ENCODE assay signal across 14 cellular contexts in genomic region chr11:73137262-73137941, GRCh38. TPM values are rescaled to one million over a fixed set of nuclear protein-coding genes. Genes with fewer than 3 reads are reported as not detected.
DNase-seq lines count a peak whose midpoint lies in the region; ATAC-seq and TF ChIP-seq lines count a peak whose summit lies in the region.
"Had no signal": no experiment of that assay in that cellular context is flagged by ENCODE, and none has a peak within 500 bp of the region (broad histone marks: within the 10 kb centered on the region; RNA-seq: fewer than 3 reads in every experiment).

No MANE protein-coding gene starts in this region.

- peaks cover 16% of the 10 kb centered on the region for H3K4me1 ChIP-seq in GM23338 (ENCODE audit: insufficient read depth)

- no peak for ATAC-seq in stimulated activated naive CD8-positive, alpha-beta T cell treated with anti-CD3 and anti-CD28 coated beads, Interleukin-15, amount 100 ng/mL, for 72 hours
- ATAC-seq in GM23338 (no peak), HG02759 (IDR thresholded peaks at IDR 0.05; ENCODE audit: unreplicated experiment) (no peak), WTC11 (no peak)
- ATAC-seq: heart left ventricle had no signal

- H2AFZ ChIP-seq in GM23338 = no peak overlapping the region

- DNase-seq in stimulated activated naive CD8-positive, alpha-beta T cell treated with anti-CD3 and anti-CD28 coated beads, Interleukin-15, amount 100 ng/mL, for 72 hours = no peak
- DNase-seq in NOMO-1 (lab: John Stamatoyannopoulos, UW; ENCODE audit: unreplicated experiment in 2 of 2) (peak; percentile 21 to 32), GM23338 (ENCODE audit: low spot score) (no peak), WTC11 (ENCODE audit: low spot score) (no peak), DMS114 treated with DMSO at 0.1 percent for 48 hours (lab: John Stamatoyannopoulos, UW; ENCODE audit: unreplicated experiment) (no peak)
- DNase-seq: activated T-cell treated with anti-CD3 and anti-CD28 coated beads for 4 hours, heart left ventricle, NCI-H2227 treated with DMSO at 0.1 percent for 48 hours, nucleus accumbens had no signal

- H3K9me2 ChIP-seq in GM23338 (ENCODE audit: insufficient read depth) = no peaks in the 10 kb centered on the region

- H3K9me3 Mint-ChIP-seq in stimulated activated naive CD8-positive, alpha-beta T cell treated with anti-CD3 and anti-CD28 coated beads, Interleukin-15, Interleukin-2, amounts not matched to agents 100 ng/mL and 50 ng/mL, for 24 hours = no peaks in the 10 kb centered on the region
- H3K9me3 Mint-ChIP-seq in stimulated activated naive CD8-positive, alpha-beta T cell treated with anti-CD3 and anti-CD28 coated beads, Interleukin-15, amount 100 ng/mL, for 72 hours = no peaks in the 10 kb centered on the region
- peaks cover 0 to 2% (median 0%) of the 10 kb centered on the region in 5 experiments for H3K9me3 Mint-ChIP-seq in brain
- no peaks in the 10 kb centered on the region; the same call in 2 of the 3 replicates for H3K9me3 Mint-ChIP-seq in GM23338
- H3K9me3 Mint-ChIP-seq in WTC11 = no peaks in the 10 kb centered on the region

- no peak overlapping the region for H3K4me2 ChIP-seq in GM23338
- H3K4me2 ChIP-seq: smooth muscle cell had no signal

- CTCF ChIA-PET in WTC11 (lab: Charles Lee) = interaction anchor here (0.6 to 2.1 kb wide), 3 partner anchors 20 to 107 kb away, joined by 3 to 8 read pairs (median 5); no protein-coding TSS in a partner anchor

- H3K27me3 Mint-ChIP-seq in stimulated activated naive CD8-positive, alpha-beta T cell treated with anti-CD3 and anti-CD28 coated beads, Interleukin-15, Interleukin-2, amounts not matched to agents 100 ng/mL and 50 ng/mL, for 24 hours = no peaks in the 10 kb centered on the region
- H3K27me3 Mint-ChIP-seq in stimulated activated naive CD8-positive, alpha-beta T cell treated with anti-CD3 and anti-CD28 coated beads, Interleukin-15, amount 100 ng/mL, for 72 hours = no peaks in the 10 kb centered on the region
- H3K27me3 Mint-ChIP-seq in brain (peaks cover 13% of the 10 kb centered on the region), GM23338 (ENCODE audit: insufficient read depth, low read depth, poor library complexity) (peaks cover 18% of the 10 kb centered on the region), WTC11 (ENCODE audit: low read depth) (peaks cover 16% of the 10 kb centered on the region)

- H3K27me3 ChIP-seq in GM23338 (ENCODE audit: insufficient read depth) = peaks cover 25% of the 10 kb centered on the region
- H3K27me3 ChIP-seq: heart left ventricle had no signal

- H3K36me3 ChIP-seq in GM23338 (ENCODE audit: insufficient read depth) = no peaks in the 10 kb centered on the region

- no peaks in the 10 kb centered on the region for H3K79me2 ChIP-seq in GM23338 (replicated peaks; ENCODE audit: insufficient read depth)

- H3K4me3 ChIP-seq in GM23338 = no peak overlapping the region
- H3K4me3 ChIP-seq: heart left ventricle, smooth muscle cell had no signal

- H3K4me3 Mint-ChIP-seq in stimulated activated naive CD8-positive, alpha-beta T cell treated with anti-CD3 and anti-CD28 coated beads, Interleukin-15, Interleukin-2, amounts not matched to agents 100 ng/mL and 50 ng/mL, for 24 hours = peak overlapping the region; percentile 38
- no peak overlapping the region for H3K4me3 Mint-ChIP-seq in stimulated activated naive CD8-positive, alpha-beta T cell treated with anti-CD3 and anti-CD28 coated beads, Interleukin-15, amount 100 ng/mL, for 72 hours
- H3K4me3 Mint-ChIP-seq in brain = peak overlapping the region in 3 of 5 experiments; percentile 4 to 63 (median 12)
- H3K4me3 Mint-ChIP-seq in GM23338 = no peak overlapping the region
- H3K4me3 Mint-ChIP-seq in WTC11 = no peak overlapping the region

- H4K20me1 ChIP-seq in GM23338 (replicated peaks; ENCODE audit: insufficient read depth) = peaks cover 11% of the 10 kb centered on the region

- H3K4me1 Mint-ChIP-seq in stimulated activated naive CD8-positive, alpha-beta T cell treated with anti-CD3 and anti-CD28 coated beads, Interleukin-15, Interleukin-2, amounts not matched to agents 100 ng/mL and 50 ng/mL, for 24 hours (ENCODE audit: low read depth) = peaks cover 52% of the 10 kb centered on the region
- H3K4me1 Mint-ChIP-seq in stimulated activated naive CD8-positive, alpha-beta T cell treated with anti-CD3 and anti-CD28 coated beads, Interleukin-15, amount 100 ng/mL, for 72 hours = peaks cover 40% of the 10 kb centered on the region
- H3K4me1 Mint-ChIP-seq in brain (peaks cover 52% of the 10 kb centered on the region), GM23338 (peaks cover 10% of the 10 kb centered on the region), WTC11 (peaks cover 12% of the 10 kb centered on the region)

- TF ChIP-seq CTCF in brain (conservative IDR thresholded peaks at IDR 0.05) (peak in 1 of 2 experiments; percentile 27), GM23338 (conservative IDR thresholded peaks at IDR 0.05; ENCODE audit: low read depth in 2 of 2) (peak in 1 of 2 experiments; percentile 37; a peak in 2 of 4 replicates), WTC11 (IDR thresholded peaks at IDR 0.05) (no peak)

- peaks cover 38% of the 10 kb centered on the region for H3K36me3 Mint-ChIP-seq in stimulated activated naive CD8-positive, alpha-beta T cell treated with anti-CD3 and anti-CD28 coated beads, Interleukin-15, Interleukin-2, amounts not matched to agents 100 ng/mL and 50 ng/mL, for 24 hours (ENCODE audit: low read depth)
- H3K36me3 Mint-ChIP-seq in brain (peaks cover 71% of the 10 kb centered on the region), GM23338 (ENCODE audit: low read depth) (no peaks in the 10 kb centered on the region; the same call in 2 of the 3 replicates), WTC11 (no peaks in the 10 kb centered on the region; the same call in 1 of the 2 replicates)

- H3K27ac Mint-ChIP-seq in stimulated activated naive CD8-positive, alpha-beta T cell treated with anti-CD3 and anti-CD28 coated beads, Interleukin-15, Interleukin-2, amounts not matched to agents 100 ng/mL and 50 ng/mL, for 24 hours = no peak overlapping the region
- no peak overlapping the region for H3K27ac Mint-ChIP-seq in stimulated activated naive CD8-positive, alpha-beta T cell treated with anti-CD3 and anti-CD28 coated beads, Interleukin-15, amount 100 ng/mL, for 72 hours
- H3K27ac Mint-ChIP-seq in brain (peak overlapping the region in 2 of 5 experiments; percentile 2 to 10), GM23338 (no peak overlapping the region), WTC11 (no peak overlapping the region)

- H3K27ac ChIP-seq in GM23338 (ENCODE audit: low read depth) = no peak overlapping the region
- H3K27ac ChIP-seq: VCaP had no signal

- POLR2A ChIA-PET in WTC11 (lab: Charles Lee) = interaction anchor here (0.6 kb wide), 1 partner anchor 1610 kb away, joined by 5 read pairs; the partner anchor contains the start of gene KRTAP5-7

- 0 out of 2 replicates have a peak, but pooled peaks cover 3% of the 10 kb centered on the region for H3F3A ChIP-seq in GM23338 (replicated peaks; ENCODE audit: low read depth)

TF ChIP-seq in GM23338, 12 proteins besides CTCF, POLR2A, EP300 and RAD21 (continues in another document):
- TF ChIP-seq STAT1 (IDR thresholded peaks at IDR 0.05; ENCODE audit: unreplicated experiment) (no peak), ZNF114 (CRISPR knock-in tag; IDR thresholded peaks at IDR 0.05) (no peak), EZH2 (IDR thresholded peaks at IDR 0.05; ENCODE audit: low read depth, unreplicated experiment) (no peak), EZH2phosphoT487 (IDR thresholded peaks at IDR 0.05; ENCODE audit: unreplicated experiment) (no peak)

TF ChIP-seq in WTC11, 78 proteins besides CTCF, POLR2A, EP300 and RAD21:
- TF ChIP-seq ZBTB21 (CRISPR knock-in tag; IDR thresholded peaks at IDR 0.05; ENCODE audit: borderline replicate concordance) (no peak), CBFB (CRISPR knock-in tag; IDR thresholded peaks at IDR 0.05; ENCODE audit: low read depth) (no peak), TEAD4 (CRISPR knock-in tag; IDR thresholded peaks at IDR 0.05) (no peak)
- TF ChIP-seq, protein P1, sequence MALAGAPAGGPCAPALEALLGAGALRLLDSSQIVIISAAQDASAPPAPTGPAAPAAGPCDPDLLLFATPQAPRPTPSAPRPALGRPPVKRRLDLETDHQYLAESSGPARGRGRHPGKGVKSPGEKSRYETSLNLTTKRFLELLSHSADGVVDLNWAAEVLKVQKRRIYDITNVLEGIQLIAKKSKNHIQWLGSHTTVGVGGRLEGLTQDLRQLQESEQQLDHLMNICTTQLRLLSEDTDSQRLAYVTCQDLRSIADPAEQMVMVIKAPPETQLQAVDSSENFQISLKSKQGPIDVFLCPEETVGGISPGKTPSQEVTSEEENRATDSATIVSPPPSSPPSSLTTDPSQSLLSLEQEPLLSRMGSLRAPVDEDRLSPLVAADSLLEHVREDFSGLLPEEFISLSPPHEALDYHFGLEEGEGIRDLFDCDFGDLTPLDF (CRISPR knock-in tag; IDR thresholded peaks at IDR 0.05) = no peak

RNA-seq across cellular contexts. Expression of gene FCHSD2, which starts 4.7 kb away (rescaled TPM):
- polyA plus RNA-seq in brain (ENCODE audit: insufficient read depth, low read depth, low replicate concordance) (23.8 TPM), GM23338 (2016; fragmentation: Nextera tagmentation; extraction: Ambion mirVana) (3.5 and 3.6 TPM in 2 replicates)
- 3.3 and 5.2 TPM in 2 replicates for total RNA-seq in GM23338 (2014; rRNA removed; shearing (Covaris generic))
- 8.4 to 10.1 TPM (median 8.8 TPM) in 3 replicates for total RNA-seq in WTC11 (2021)

Comparison
In these comparisons a context has a peak if more than half of its experiments do, and no peak if none do; other contexts are left out.
1. H3K4me3 Mint-ChIP-seq: peak in stimulated activated naive CD8-positive, alpha-beta T cell treated with anti-CD3 and anti-CD28 coated beads, Interleukin-15, Interleukin-2, amounts not matched to agents 100 ng/mL and 50 ng/mL, for 24 hours (single experiment) and brain (3 of 5); none in stimulated activated naive CD8-positive, alpha-beta T cell treated with anti-CD3 and anti-CD28 coated beads, Interleukin-15, amount 100 ng/mL, for 72 hours (0 of 2), GM23338 (single experiment) and WTC11 (single experiment).
2. DNase-seq: peak in NOMO-1 (2 of 2); none in stimulated activated naive CD8-positive, alpha-beta T cell treated with anti-CD3 and anti-CD28 coated beads, Interleukin-15, amount 100 ng/mL, for 72 hours (0 of 2), GM23338 (single experiment), WTC11 (single experiment) and DMS114 treated with DMSO at 0.1 percent for 48 hours (single experiment).